ENCODE assay signal across 8 cellular contexts in the genomic region with DNA sequence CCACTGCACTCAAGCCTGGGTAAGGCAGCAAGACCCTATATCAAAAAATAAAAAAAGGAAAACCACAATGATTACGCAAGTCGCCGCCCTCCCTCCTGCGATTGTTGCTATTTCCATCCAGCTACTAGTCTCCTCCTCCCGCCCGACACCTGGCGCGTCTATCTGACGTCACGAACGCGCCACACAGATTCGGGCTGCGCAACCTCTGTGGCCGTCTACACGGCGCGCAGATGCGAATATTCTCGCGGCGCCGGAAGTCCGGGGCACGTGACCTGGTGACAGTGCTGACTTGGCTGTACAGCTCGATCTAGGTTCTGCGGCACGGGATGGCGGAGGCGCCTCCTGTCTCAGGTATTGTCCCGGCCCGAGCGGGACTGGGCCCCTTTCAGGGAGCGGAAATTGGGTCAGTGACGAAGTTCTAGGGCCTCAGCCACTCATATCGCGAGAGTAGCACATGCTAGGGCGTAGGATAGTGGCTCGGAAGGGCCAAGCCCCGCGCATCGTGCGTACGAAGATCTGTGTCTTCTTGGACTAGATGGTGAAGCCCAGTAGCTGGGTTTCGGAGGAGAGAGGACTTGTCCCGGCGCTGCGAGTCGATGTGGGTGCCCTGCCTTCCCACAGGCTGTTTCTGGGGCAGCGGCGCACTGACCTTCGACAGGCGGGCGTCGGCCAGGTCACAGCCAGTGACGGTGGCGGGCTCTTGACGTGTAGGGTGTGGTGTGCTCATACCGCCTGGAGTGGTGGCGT. TPM values are rescaled to one million over a fixed set of nuclear protein-coding genes. Genes with fewer than 3 reads are reported as not detected.
DNase-seq lines count a peak whose midpoint lies in the region; ATAC-seq and TF ChIP-seq lines count a peak whose summit lies in the region.

Gene NFX1 (plus strand): TSS at position 270 of the 747 bp plus-strand sequence. CDS start 57 bp downstream, at position 327.

- peak within 1 kb of the TSS; percentile 97 to 100 (median 99) for H3K27ac Mint-ChIP-seq in immature natural killer cell

- H3K27me3 Mint-ChIP-seq in immature natural killer cell (ENCODE audit: low read depth in 3 of 3): peaks cover 11 to 14% (median 12%) of the 10 kb centered on the region in 3 donors

- H3K36me3 Mint-ChIP-seq in immature natural killer cell: peaks cover 0 to 10% (median 7%) of the 10 kb centered on the region in 3 donors

- WGBS in spleen, 5 donors: 0% methylated on average over 36 to 60 of the region's 60 CpGs

- peak within 1 kb of the TSS; percentile 96 to 100 (median 98) for H3K27ac ChIP-seq in spleen

- TF ChIP-seq CTCF in spleen (IDR thresholded peaks at IDR 0.05 in 8 of 11, conservative IDR thresholded peaks at IDR 0.05 in 3 of 11): peak in 3 of 11 experiments; percentile 9 to 50 (median 23)

- H3K27me3 ChIP-seq in spleen (replicated peaks in 1 of 7): no peaks in the 10 kb centered on the region

- H3K36me3 ChIP-seq in spleen: peaks cover 0 to 42% (median 8%) of the 10 kb centered on the region in 6 donors

- no peaks in the 10 kb centered on the region for H3K9me3 Mint-ChIP-seq in immature natural killer cell

- peak within 1 kb of the TSS; percentile 61 to 92 (median 75) for H3K4me3 ChIP-seq in spleen

- H3K4me1 Mint-ChIP-seq in immature natural killer cell: peaks cover 46 to 62% of the 10 kb centered on the region in 2 donors

- no peaks in the 10 kb centered on the region for H3K9me3 ChIP-seq in spleen

- peak within 1 kb of the TSS; percentile 93 to 99 (median 95) for H3K4me3 Mint-ChIP-seq in immature natural killer cell

- ATAC-seq in GM19023 (IDR thresholded peaks at IDR 0.05; ENCODE audit: unreplicated experiment) (peak; percentile 88), HG03280 (IDR thresholded peaks at IDR 0.05; ENCODE audit: unreplicated experiment) (peak; percentile 85)

- H3K4me1 ChIP-seq in spleen: peaks cover 22 to 88% (median 65%) of the 10 kb centered on the region in 6 donors

- DNase-seq in AG08396 (ENCODE audit: low spot score): peak; percentile 95
- DNase-seq in NCI-H345 treated with DMSO at 0.1 percent for 48 hours (lab: John Stamatoyannopoulos, UW; ENCODE audit: unreplicated experiment): peak; percentile 91
- DNase-seq in activated CD4-positive, CD25-positive, alpha-beta regulatory T cell (lab: John Stamatoyannopoulos, UW): peak; percentile 94 to 98 (median 96)
- DNase-seq in central memory CD4-positive, alpha-beta T cell: peak; percentile 100
- peak; percentile 99 for DNase-seq in immature natural killer cell
- peak; percentile 100 for DNase-seq in spleen

- intact Hi-C loops in spleen (cut with DNase I; ENCODE audit: low total_unique reads): no loop called here

- peak; percentile 73 to 93 (median 93) for TF ChIP-seq POLR2A in spleen (IDR thresholded peaks at IDR 0.05)

RNA-seq across cellular contexts. Expression of gene NFX1, which starts in this region (rescaled TPM):
- polyA plus RNA-seq in immature natural killer cell (10 to 100 TPM in 2 of 3 donors, 1 to 10 TPM in 1; 8.8 to 27.0 (median 11.8) TPM), spleen (10 to 100 TPM; 10.5 to 14.5 (median 14.5) TPM)
- 10 to 100 TPM; 39.3 to 57.5 (median 46.2) TPM for total RNA-seq in spleen

Comparison
In these comparisons a context has a peak if more than half of its experiments do, and no peak if none do; other contexts are left out.
1. Peak in every context shown above with its lines: DNase-seq, ATAC-seq, H3K4me3 ChIP-seq and H3K27ac ChIP-seq.